In the genomic region with DNA sequence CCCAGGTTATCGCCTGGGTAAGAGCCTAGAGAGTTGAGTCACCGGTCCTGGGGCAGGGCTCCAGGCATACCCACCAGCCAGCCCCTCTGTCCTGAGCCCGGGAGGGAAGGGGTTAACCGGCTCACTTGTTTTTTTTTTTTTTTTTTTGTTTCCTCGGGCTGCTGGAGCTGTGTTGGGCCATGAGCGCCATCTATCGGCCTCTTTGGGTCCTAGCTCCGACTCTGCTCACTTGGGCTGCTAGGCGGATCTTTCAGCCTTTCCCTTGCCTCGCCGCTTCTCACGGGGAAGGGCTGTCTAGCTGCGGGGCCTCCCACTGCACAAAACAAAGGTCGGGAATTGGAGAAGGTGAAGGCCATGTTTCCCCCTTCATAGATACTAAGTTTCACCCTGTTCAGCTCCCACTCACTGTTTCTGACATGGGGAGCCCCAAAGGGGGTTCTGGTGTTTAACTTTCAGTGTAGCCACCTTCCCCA, we compare ENCODE assay signal across 8 cellular contexts. TPM values are rescaled to one million over a fixed set of nuclear protein-coding genes. Genes with fewer than 3 reads are reported as not detected.
A peak's percentile ranks its signal among the peaks of the same experiment; 100 is the strongest.
DNase-seq lines count a peak whose midpoint lies in the region; ATAC-seq and TF ChIP-seq lines count a peak whose summit lies in the region.

No MANE protein-coding gene starts in this region.

- peaks cover 16% of the 10 kb centered on the region for H3K4me1 Mint-ChIP-seq in Caco-2 (ENCODE audit: low read depth, unreplicated experiment)
- H3K4me1 Mint-ChIP-seq in MCF 10A (ENCODE audit: insufficient read depth, unreplicated experiment) = peaks cover 9% of the 10 kb centered on the region

- no peak for ATAC-seq in HG03432 (IDR thresholded peaks at IDR 0.05; ENCODE audit: unreplicated experiment)

- H3K9me3 Mint-ChIP-seq in Caco-2 (ENCODE audit: unreplicated experiment) (no peaks in the 10 kb centered on the region), MCF 10A (ENCODE audit: unreplicated experiment) (no peaks in the 10 kb centered on the region)

- DNase-seq in Caco-2 = peak; percentile 86 to 87
- peak; percentile 89 for DNase-seq in HEK293T (ENCODE audit: extremely low spot score)
- peak; percentile 87 for DNase-seq in NCI-H2171 treated with DMSO at 0.1 percent for 48 hours (lab: John Stamatoyannopoulos, UW)
- DNase-seq in MCF 10A (ENCODE audit: unreplicated experiment) = peak; percentile 87
- peak; percentile 84 for DNase-seq in inferior parietal cortex (ENCODE audit: extremely low spot score)
- DNase-seq in stimulated activated CD4-positive, alpha-beta T cell treated with anti-CD3 and anti-CD28 coated beads, Interleukin-12 subunit alpha, Interleukin-12 subunit beta, amount 100 ng/mL, for 4 hours = peak; percentile 71

- H3K36me3 Mint-ChIP-seq in Caco-2 (ENCODE audit: insufficient read depth, unreplicated experiment) (peaks cover 9% of the 10 kb centered on the region), MCF 10A (ENCODE audit: insufficient read depth, unreplicated experiment) (peaks cover 9% of the 10 kb centered on the region)

- no peak overlapping the region for H3K4me3 Mint-ChIP-seq in Caco-2 (ENCODE audit: unreplicated experiment)
- no peak overlapping the region for H3K4me3 Mint-ChIP-seq in MCF 10A (ENCODE audit: unreplicated experiment)

- BruUV-seq in Caco-2 (replicated peaks; lab: Mats Ljungman, UMichigan) (no TSS peak), MCF 10A (replicated peaks; lab: Mats Ljungman, UMichigan) (no TSS peak)

- CTCF ChIA-PET in Caco-2 (lab: Charles Lee) = interaction anchor here (0.5 to 5.3 kb wide), 33 partner anchors 10 to 576 kb away, joined by 3 to 65 read pairs (median 4); a partner anchor contains a TSS
- CTCF ChIA-PET in HEK293T (lab: Yijun Ruan, JAX) = interaction anchor here (0.7 to 2.1 kb wide), 14 partner anchors 10 to 207 kb away, joined by 3 to 12 read pairs (median 4); a partner anchor contains a TSS
- CTCF ChIA-PET in MCF 10A (lab: Yijun Ruan, JAX) = interaction anchor here (0.6 to 17.7 kb wide), 24 partner anchors 10 to 507 kb away, joined by 3 to 233 read pairs (median 4); a partner anchor contains a TSS

- no peaks in the 10 kb centered on the region for H3K36me3 ChIP-seq in Caco-2 (ENCODE audit: control insufficient read depth, insufficient read depth, low read length)

- H3K27ac Mint-ChIP-seq in Caco-2 (ENCODE audit: unreplicated experiment) = no peak overlapping the region
- H3K27ac Mint-ChIP-seq in MCF 10A (ENCODE audit: low read depth, unreplicated experiment) = no peak overlapping the region

- TF ChIP-seq CTCF in Caco-2 (IDR thresholded peaks at IDR 0.05; ENCODE audit: insufficient read depth in 1 of 2, low read depth in 1 of 2, low read length in 1 of 2, severe bottlenecking in 1 of 2, unreplicated experiment in 1 of 2) (peak; percentile 74 to 80), VCaP (conservative IDR thresholded peaks at IDR 0.05) (peak; percentile 97), MCF 10A (IDR thresholded peaks at IDR 0.05; ENCODE audit: unreplicated experiment) (peak; percentile 48)

- intact Hi-C loops in Caco-2 (cut with micrococcal nuclease; ENCODE audit: unreplicated experiment) (loop anchor here (1.0 kb wide), 4 partner anchors 10 to 185 kb away; no protein-coding TSS in a partner anchor), MCF 10A (cut with micrococcal nuclease) (loop anchor here (1.0 to 5.0 kb wide), 5 partner anchors 65 to 424 kb away; no protein-coding TSS in a partner anchor)

- H3K4me1 ChIP-seq in Caco-2 = peaks cover 37% of the 10 kb centered on the region

- no peaks in the 10 kb centered on the region for H3K9me3 ChIP-seq in Caco-2

- no peak overlapping the region for H3K4me3 ChIP-seq in Caco-2 (ENCODE audit: low read depth, low read length)

- H3K27me3 Mint-ChIP-seq in Caco-2 (ENCODE audit: insufficient read depth, unreplicated experiment) (no peaks in the 10 kb centered on the region), MCF 10A (ENCODE audit: insufficient read depth, unreplicated experiment) (no peaks in the 10 kb centered on the region)

- H3K27me3 ChIP-seq in Caco-2 (replicated peaks; ENCODE audit: control insufficient read depth, insufficient read depth, low read length) = no peaks in the 10 kb centered on the region

- POLR2A ChIA-PET in Caco-2 (lab: Charles Lee) (interaction anchor here (0.6 to 1.1 kb wide), 7 partner anchors 15 to 445 kb away, joined by 3 to 10 read pairs (median 3); a partner anchor contains a TSS), HEK293T (lab: Yijun Ruan, JAX) (interaction anchor here (1.5 kb wide), 1 partner anchor 207 kb away, joined by 3 read pairs; a partner anchor contains a TSS), MCF 10A (lab: Yijun Ruan, JAX) (interaction anchor here (0.5 to 1.7 kb wide), 8 partner anchors 9 to 191 kb away, joined by 3 to 11 read pairs (median 6); a partner anchor contains a TSS)

- no peak overlapping the region for H3K27ac ChIP-seq in VCaP

TF ChIP-seq in HEK293T, 16 proteins besides CTCF, POLR2A, EP300 and RAD21:
- no peak for TF ChIP-seq L3MBTL2 (conservative IDR thresholded peaks at IDR 0.05)
- no peak for TF ChIP-seq FOXK2 (IDR thresholded peaks at IDR 0.05)
- TF ChIP-seq SUZ12 (IDR thresholded peaks at IDR 0.05) = no peak
- TF ChIP-seq, protein P1, sequence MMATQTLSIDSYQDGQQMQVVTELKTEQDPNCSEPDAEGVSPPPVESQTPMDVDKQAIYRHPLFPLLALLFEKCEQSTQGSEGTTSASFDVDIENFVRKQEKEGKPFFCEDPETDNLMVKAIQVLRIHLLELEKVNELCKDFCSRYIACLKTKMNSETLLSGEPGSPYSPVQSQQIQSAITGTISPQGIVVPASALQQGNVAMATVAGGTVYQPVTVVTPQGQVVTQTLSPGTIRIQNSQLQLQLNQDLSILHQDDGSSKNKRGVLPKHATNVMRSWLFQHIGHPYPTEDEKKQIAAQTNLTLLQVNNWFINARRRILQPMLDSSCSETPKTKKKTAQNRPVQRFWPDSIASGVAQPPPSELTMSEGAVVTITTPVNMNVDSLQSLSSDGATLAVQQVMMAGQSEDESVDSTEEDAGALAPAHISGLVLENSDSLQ (IDR thresholded peaks at IDR 0.05) = no peak; the same call in 1 of the 2 replicates
- TF ChIP-seq LEF1 (IDR thresholded peaks at IDR 0.05; ENCODE audit: borderline replicate concordance) = no peak
- peak; percentile 100 for TF ChIP-seq ZNF384 (IDR thresholded peaks at IDR 0.05)
- TF ChIP-seq ARNT (IDR thresholded peaks at IDR 0.05) = no peak

RNA-seq across cellular contexts. Expression of a gene that starts 2.8 kb away (rescaled TPM):
- total RNA-seq in Caco-2 (2022) (51.8 and 53.2 TPM in 2 replicates), MCF 10A (2022) (42.6 and 52.8 TPM in 2 replicates)
